In the genomic region with DNA sequence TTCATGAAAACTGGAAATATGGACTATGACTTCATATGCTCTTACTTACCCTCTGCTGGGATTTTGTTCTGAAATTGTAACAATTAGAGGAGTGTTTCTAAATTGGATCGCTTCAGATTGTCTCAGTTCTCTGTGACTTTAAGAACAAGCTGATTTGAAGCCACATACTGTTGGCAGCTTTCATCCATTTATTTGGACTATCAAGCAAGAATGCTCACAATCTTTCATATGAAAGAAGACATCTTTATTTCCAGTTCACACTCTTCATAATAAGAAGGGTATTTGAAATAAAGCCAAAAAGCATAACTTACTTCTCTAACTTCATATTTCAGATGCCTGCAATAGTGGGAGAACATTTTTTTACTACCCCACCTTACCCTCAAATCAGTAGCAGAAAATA, we compare ENCODE assay signal across 16 cellular contexts.
DNase-seq lines count a peak whose midpoint lies in the region; TF ChIP-seq lines count a peak whose summit lies in the region.
"Had no signal": no experiment of that assay in that cellular context is flagged by ENCODE, and none has a peak within 500 bp of the region (broad histone marks: within the 10 kb centered on the region; RNA-seq: fewer than 3 reads in every experiment).

No MANE protein-coding gene starts in this region.

- H3K27ac ChIP-seq in SJSA1 (peak overlapping the region; percentile 58), sigmoid colon (peak overlapping the region; percentile 4 to 76 (median 62))
- H3K27ac ChIP-seq: BLaER1, neural progenitor cell, thyroid gland had no signal

- TF ChIP-seq CTCF in BJ (IDR thresholded peaks at IDR 0.05; ENCODE audit: insufficient read depth, low read depth, low read length) (no peak), fibroblast of the aortic adventitia (IDR thresholded peaks at IDR 0.05; ENCODE audit: insufficient read depth, low read length) (no peak), sigmoid colon (IDR thresholded peaks at IDR 0.05) (no peak)

- DNase-seq in BJ (ENCODE audit: low read depth), result peak; percentile 27
- DNase-seq in SJSA1 (ENCODE audit: low read depth in 1 of 2, low spot score in 2 of 2), result no peak
- DNase-seq in fibroblast of the aortic adventitia (ENCODE audit: low read depth), result peak; percentile 80
- no peak for DNase-seq in sigmoid colon
- no peak for DNase-seq in DMS53 treated with DMSO at 0.1 percent for 48 hours (lab: John Stamatoyannopoulos, UW; ENCODE audit: unreplicated experiment)
- no peak for DNase-seq in C1 segment of cervical spinal cord (lab: John Stamatoyannopoulos, UW)
- no peak for DNase-seq in RPMI8226
- DNase-seq in midbrain (lab: John Stamatoyannopoulos, UW), result no peak
- DNase-seq: activated CD8-positive, alpha-beta T cell treated with anti-CD3 and anti-CD28 coated beads, Interleukin-2, amount 10 ng/mL, durations not matched to agents 7 days and 5 days; activated gamma-delta T cell; left cardiac atrium; NCI-H2029; thyroid gland had no signal

- no peaks in the 10 kb centered on the region for H3K27me3 ChIP-seq in BJ (ENCODE audit: control insufficient read depth, insufficient read depth, low read length)
- H3K27me3 ChIP-seq in SJSA1 (replicated peaks), result no peaks in the 10 kb centered on the region
- H3K27me3 ChIP-seq in sigmoid colon, result no peaks in the 10 kb centered on the region
- H3K27me3 ChIP-seq: BLaER1, neural progenitor cell, thyroid gland had no signal

- H3K36me3 ChIP-seq in BJ (ENCODE audit: control insufficient read depth, insufficient read depth, low read length), result no peaks in the 10 kb centered on the region
- peaks cover 11% of the 10 kb centered on the region for H3K36me3 ChIP-seq in SJSA1
- H3K36me3 ChIP-seq in sigmoid colon, result no peaks in the 10 kb centered on the region
- H3K36me3 ChIP-seq: BLaER1, neural progenitor cell, thyroid gland had no signal

- TF ChIP-seq EP300 in sigmoid colon (IDR thresholded peaks at IDR 0.05), result no peak

- intact Hi-C loops in sigmoid colon (cut with DNase I), result no loop called here

- H3K4me1 ChIP-seq in SJSA1 (replicated peaks) (peaks cover 32% of the 10 kb centered on the region), sigmoid colon (peaks cover 0 to 67% (median 61%) of the 10 kb centered on the region in 4 donors)
- H3K4me1 ChIP-seq: BLaER1, neural progenitor cell had no signal

- CTCF ChIA-PET in BJ (lab: Yijun Ruan, JAX), result no interaction called here

- TF ChIP-seq POLR2A in sigmoid colon (IDR thresholded peaks at IDR 0.05), result no peak

- POLR2A ChIA-PET in BJ (lab: Charles Lee), result no interaction called here

- WGBS in sigmoid colon, 2 donors, result 78 to 93% methylated on average over 1 of the region's 1 CpG

- H3K4me3 ChIP-seq in BJ (ENCODE audit: low read depth, low read length) (no peak overlapping the region), SJSA1 (no peak overlapping the region), fibroblast of the aortic adventitia (ENCODE audit: low read depth, low read length) (no peak overlapping the region), sigmoid colon (no peak overlapping the region)
- H3K4me3 ChIP-seq: BLaER1, GM12878, neural progenitor cell, thyroid gland had no signal

- H3K9me3 ChIP-seq in SJSA1 (replicated peaks) (no peaks in the 10 kb centered on the region), sigmoid colon (no peaks in the 10 kb centered on the region)
- H3K9me3 ChIP-seq: BLaER1, thyroid gland had no signal

Comparison
In these comparisons a context has a peak if more than half of its experiments do, and no peak if none do; other contexts are left out.
1. DNase-seq: peak in BJ (single experiment) and fibroblast of the aortic adventitia (single experiment); none in SJSA1 (0 of 2), sigmoid colon (single experiment), DMS53 treated with DMSO at 0.1 percent for 48 hours (single experiment), C1 segment of cervical spinal cord (0 of 14), RPMI8226 (single experiment) and midbrain (single experiment).